ENCODE assay signal across 21 cellular contexts in genomic region chr10:114022751-114023150, GRCh38. TPM values are rescaled to one million over a fixed set of nuclear protein-coding genes. Genes with fewer than 3 reads are reported as not detected.
DNase-seq lines count a peak whose midpoint lies in the region; ATAC-seq and TF ChIP-seq lines count a peak whose summit lies in the region.
"Had no signal": no experiment of that assay in that cellular context is flagged by ENCODE, and none has a peak within 500 bp of the region (broad histone marks: within the 10 kb centered on the region; RNA-seq: fewer than 3 reads in every experiment).

No MANE protein-coding gene starts in this region.

- no peaks in the 10 kb centered on the region for H3K79me2 ChIP-seq in GM23338 (replicated peaks; ENCODE audit: insufficient read depth)

- DNase-seq in GM23338 (ENCODE audit: low spot score) (no peak), globus pallidus (ENCODE audit: low spot score) (peak; percentile 65), medulla oblongata (ENCODE audit: extremely low spot score) (peak; percentile 64), mucosa of descending colon (no peak)
- DNase-seq in activated CD8-positive, alpha-beta memory T cell treated with anti-CD3 and anti-CD28 coated beads for 24 hours: no peak
- DNase-seq: CD4-positive, alpha-beta T cell; COR-L47; DND-41; GOT3; HCEC 1CT; NCI-H1694; NCI-H2081 treated with DMSO at 0.1 percent for 48 hours; NCI-H446 treated with DMSO at 0.1 percent for 48 hours; NCI-H526 treated with DMSO at 0.1 percent for 48 hours had no signal

- H3K9me3 ChIP-seq in BLaER1 (no peaks in the 10 kb centered on the region), mucosa of descending colon (no peaks in the 10 kb centered on the region)
- H3K9me3 ChIP-seq: A549, BE2C had no signal

- H3K27me3 ChIP-seq in BLaER1 (no peaks in the 10 kb centered on the region), GM23338 (ENCODE audit: insufficient read depth) (no peaks in the 10 kb centered on the region)
- H3K27me3 ChIP-seq: BE2C had no signal

- H3K27ac ChIP-seq in BLaER1: no peak overlapping the region
- H3K27ac ChIP-seq in GM23338 (ENCODE audit: low read depth): no peak overlapping the region
- H3K27ac ChIP-seq: A549, KMS-11 had no signal

- H3K4me3 Mint-ChIP-seq in GM23338: no peak overlapping the region
- H3K4me3 Mint-ChIP-seq: CD4-positive, alpha-beta T cell had no signal

- H4K20me1 ChIP-seq in BLaER1: no peaks in the 10 kb centered on the region
- no peaks in the 10 kb centered on the region for H4K20me1 ChIP-seq in GM23338 (replicated peaks; ENCODE audit: insufficient read depth)

- H3K4me1 Mint-ChIP-seq in GM23338: peaks cover 13% of the 10 kb centered on the region; the same call in 2 of the 3 replicates

- H3K4me1 ChIP-seq in BLaER1: peaks cover 57% of the 10 kb centered on the region
- H3K4me1 ChIP-seq in GM23338 (ENCODE audit: insufficient read depth): no peaks in the 10 kb centered on the region
- H3K4me1 ChIP-seq in mucosa of descending colon (ENCODE audit: low read depth): peaks cover 5% of the 10 kb centered on the region

- peak overlapping the region; percentile 98; the same call in 1 of the 2 replicates for H3K4me2 ChIP-seq in BLaER1
- no peak overlapping the region for H3K4me2 ChIP-seq in GM23338
- H3K4me2 ChIP-seq: A549, KMS-11 had no signal

- intact Hi-C loops in mucosa of descending colon (cut with DNase I, micrococcal nuclease): no loop called here

- no peak overlapping the region for H3K9ac ChIP-seq in BLaER1
- H3K9ac ChIP-seq: KMS-11 had no signal

- no peaks in the 10 kb centered on the region for H3K9me2 ChIP-seq in GM23338 (ENCODE audit: insufficient read depth)

- TF ChIP-seq CTCF in GM23338 (conservative IDR thresholded peaks at IDR 0.05; ENCODE audit: low read depth in 2 of 2) (no peak), mucosa of descending colon (IDR thresholded peaks at IDR 0.05) (no peak)

- peak overlapping the region; percentile 84; the same call in 1 of the 2 replicates for H2AFZ ChIP-seq in GM23338

- H3K27me3 Mint-ChIP-seq in GM23338 (ENCODE audit: insufficient read depth, low read depth, poor library complexity): peaks cover 4% of the 10 kb centered on the region

- ATAC-seq in GM23338: no peak
- no peak for ATAC-seq in GM18511 (IDR thresholded peaks at IDR 0.05; ENCODE audit: unreplicated experiment)
- ATAC-seq in mucosa of descending colon: no peak
- ATAC-seq in HG03135 (IDR thresholded peaks at IDR 0.05; ENCODE audit: unreplicated experiment): no peak
- ATAC-seq: A549 had no signal

- H3K4me3 ChIP-seq in BLaER1 (no peak overlapping the region), GM23338 (no peak overlapping the region), mucosa of descending colon (no peak overlapping the region)
- H3K4me3 ChIP-seq: A549 had no signal

- H3K36me3 ChIP-seq in BLaER1: no peaks in the 10 kb centered on the region
- no peaks in the 10 kb centered on the region for H3K36me3 ChIP-seq in GM23338 (ENCODE audit: insufficient read depth)
- no peaks in the 10 kb centered on the region for H3K36me3 ChIP-seq in mucosa of descending colon (ENCODE audit: low read depth)
- H3K36me3 ChIP-seq: BE2C had no signal

- no peaks in the 10 kb centered on the region for H3F3A ChIP-seq in GM23338 (replicated peaks; ENCODE audit: low read depth)

- no peaks in the 10 kb centered on the region for H3K36me3 Mint-ChIP-seq in GM23338 (ENCODE audit: low read depth)

- no peak overlapping the region for H3K27ac Mint-ChIP-seq in GM23338
- H3K27ac Mint-ChIP-seq: CD4-positive, alpha-beta T cell had no signal

- H3K9me3 Mint-ChIP-seq in GM23338: no peaks in the 10 kb centered on the region
- H3K9me3 Mint-ChIP-seq: CD4-positive, alpha-beta T cell had no signal

TF ChIP-seq in GM23338, 12 proteins besides CTCF, POLR2A, EP300 and RAD21:
- no peak for TF ChIP-seq CREB1 (CRISPR knock-in tag; IDR thresholded peaks at IDR 0.05; ENCODE audit: low read depth)
- TF ChIP-seq ZNF462 (CRISPR knock-in tag; IDR thresholded peaks at IDR 0.05): no peak
- no peak for TF ChIP-seq REST (IDR thresholded peaks at IDR 0.05; ENCODE audit: unreplicated experiment)
- no peak for TF ChIP-seq STAT1 (IDR thresholded peaks at IDR 0.05; ENCODE audit: unreplicated experiment)
- no peak for TF ChIP-seq NANOG (IDR thresholded peaks at IDR 0.05; ENCODE audit: borderline replicate concordance)
- TF ChIP-seq EZH2phosphoT487 (IDR thresholded peaks at IDR 0.05; ENCODE audit: unreplicated experiment): no peak

RNA-seq across cellular contexts. Expression of gene ADRB1, which starts 20.9 kb away (rescaled TPM):
- 0.24 and 0.39 TPM in 2 replicates for total RNA-seq in GM23338 (2014; rRNA removed; shearing (Covaris generic))
- polyA plus RNA-seq in GM23338 (2016; fragmentation: Nextera tagmentation; extraction: Ambion mirVana): 0.14 and 0.23 TPM in 2 replicates
- 1 to 10 TPM; 1.5 to 2.8 (median 1.8) TPM for total RNA-seq in mucosa of descending colon
- total RNA-seq: IMR-90 had no signal
- polyA plus RNA-seq: IMR-90 had no signal

Comparison
In these comparisons a context has a peak if more than half of its experiments do, and no peak if none do; other contexts are left out.
1. DNase-seq: peak in globus pallidus (single experiment) and medulla oblongata (single experiment); none in GM23338 (single experiment), mucosa of descending colon (0 of 3) and activated CD8-positive, alpha-beta memory T cell treated with anti-CD3 and anti-CD28 coated beads for 24 hours (single experiment).